Comparison of ENCODE assay signal across 12 cellular contexts in the genomic region with DNA sequence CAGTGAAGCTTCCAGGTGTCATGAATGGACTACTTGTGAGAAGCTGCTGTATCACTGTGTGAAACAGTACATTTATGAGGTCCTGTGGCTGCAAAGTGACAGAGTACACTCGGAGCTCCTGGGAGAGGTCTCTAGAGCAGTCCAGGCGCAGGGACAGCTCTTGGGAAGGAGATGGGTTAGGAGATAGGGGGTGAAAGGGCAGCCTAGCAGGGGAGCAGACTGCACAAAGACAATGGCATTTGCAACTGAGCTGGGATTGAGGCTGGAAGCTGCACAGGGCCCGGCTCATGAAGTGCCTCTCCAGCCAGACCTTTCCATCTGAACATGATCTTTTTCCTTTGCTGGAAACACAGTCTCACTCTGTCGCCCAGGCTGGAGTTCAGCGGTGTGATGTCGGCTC.
A peak's percentile ranks its signal among the peaks of the same experiment; 100 is the strongest.
DNase-seq lines count a peak whose midpoint lies in the region; ATAC-seq and TF ChIP-seq lines count a peak whose summit lies in the region.
"Had no signal": no experiment of that assay in that cellular context is flagged by ENCODE, and none has a peak within 500 bp of the region (broad histone marks: within the 10 kb centered on the region; RNA-seq: fewer than 3 reads in every experiment).

No MANE protein-coding gene starts in this region.

- H3K4me2 ChIP-seq in GM23338: no peak overlapping the region
- H3K4me2 ChIP-seq in neural progenitor cell: peak overlapping the region; percentile 35
- H3K4me2 ChIP-seq: A549 had no signal

- H4K20me1 ChIP-seq in GM23338 (replicated peaks; ENCODE audit: insufficient read depth) (no peaks in the 10 kb centered on the region), neural progenitor cell (ENCODE audit: low read depth) (no peaks in the 10 kb centered on the region)

- H3K9me3 Mint-ChIP-seq in GM23338 (no peaks in the 10 kb centered on the region), neural progenitor cell (no peaks in the 10 kb centered on the region)
- no peaks in the 10 kb centered on the region for H3K9me3 Mint-ChIP-seq in activated T-helper 17 cell treated with anti-CD3 and anti-CD28 coated beads, Interleukin-2, amount 50 U/mL, for 72 hours
- H3K9me3 Mint-ChIP-seq: CD4-positive, CD25-positive, alpha-beta regulatory T cell; IgD-negative memory B cell had no signal

- H3K27ac Mint-ChIP-seq in GM23338 (no peak overlapping the region), neural progenitor cell (peak overlapping the region; percentile 99)
- H3K27ac Mint-ChIP-seq in activated T-helper 17 cell treated with anti-CD3 and anti-CD28 coated beads, Interleukin-2, amount 50 U/mL, for 72 hours: peak overlapping the region; percentile 34

- peak; percentile 46 for ATAC-seq in GM23338
- ATAC-seq in activated T-helper 17 cell treated with anti-CD3 and anti-CD28 coated beads, Interleukin-2, amount 50 U/mL, for 72 hours (replicated peaks): no peak
- ATAC-seq: A549 had no signal

- DNase-seq in GM23338 (ENCODE audit: low spot score) (no peak), neural progenitor cell (ENCODE audit: low spot score) (peak; percentile 53), SHP77 (lab: John Stamatoyannopoulos, UW) (no peak), SKM-1 treated with dmso at 0.1 percent for 144 hours (lab: John Stamatoyannopoulos, UW; ENCODE audit: unreplicated experiment) (no peak), T-helper 2 cell (no peak), NCI-H524 treated with DMSO at 0.1 percent for 48 hours (lab: John Stamatoyannopoulos, UW) (no peak)
- DNase-seq: CD4-positive, CD25-positive, alpha-beta regulatory T cell; DMS53 had no signal

- H2AFZ ChIP-seq in GM23338: peak overlapping the region; percentile 23; the same call in 1 of the 2 replicates
- H2AFZ ChIP-seq in neural progenitor cell (replicated peaks): no peak overlapping the region

- H3K36me3 ChIP-seq in GM23338 (ENCODE audit: insufficient read depth) (no peaks in the 10 kb centered on the region), neural progenitor cell (no peaks in the 10 kb centered on the region)
- H3K36me3 ChIP-seq: BE2C had no signal

- H3K4me3 Mint-ChIP-seq in GM23338 (no peak overlapping the region), neural progenitor cell (peak overlapping the region; percentile 71)
- no peak overlapping the region for H3K4me3 Mint-ChIP-seq in activated T-helper 17 cell treated with anti-CD3 and anti-CD28 coated beads, Interleukin-2, amount 50 U/mL, for 72 hours
- H3K4me3 Mint-ChIP-seq: CD4-positive, CD25-positive, alpha-beta regulatory T cell; IgD-negative memory B cell had no signal

- H3F3A ChIP-seq in GM23338 (replicated peaks; ENCODE audit: low read depth) (no peaks in the 10 kb centered on the region), neural progenitor cell (ENCODE audit: low read depth) (no peaks in the 10 kb centered on the region)

- H3K27me3 Mint-ChIP-seq in GM23338 (ENCODE audit: insufficient read depth, low read depth, poor library complexity) (peaks cover 10% of the 10 kb centered on the region), neural progenitor cell (ENCODE audit: insufficient read depth, low read depth) (peaks cover 15% of the 10 kb centered on the region)
- H3K27me3 Mint-ChIP-seq in activated T-helper 17 cell treated with anti-CD3 and anti-CD28 coated beads, Interleukin-2, amount 50 U/mL, for 72 hours: peaks cover 6% of the 10 kb centered on the region

- H3K79me2 ChIP-seq in GM23338 (replicated peaks; ENCODE audit: insufficient read depth) (no peaks in the 10 kb centered on the region), neural progenitor cell (ENCODE audit: low read depth) (no peaks in the 10 kb centered on the region)

- H3K9ac ChIP-seq in neural progenitor cell: no peak overlapping the region

- no peaks in the 10 kb centered on the region for H3K9me3 ChIP-seq in neural progenitor cell (ENCODE audit: low read depth)
- H3K9me3 ChIP-seq: A549, BE2C had no signal

- no peaks in the 10 kb centered on the region for H3K27me3 ChIP-seq in GM23338 (ENCODE audit: insufficient read depth)
- no peaks in the 10 kb centered on the region for H3K27me3 ChIP-seq in neural progenitor cell
- H3K27me3 ChIP-seq: BE2C had no signal

- H3K4me3 ChIP-seq in GM23338 (no peak overlapping the region), neural progenitor cell (no peak overlapping the region)
- H3K4me3 ChIP-seq: A549 had no signal

- TF ChIP-seq CTCF in GM23338 (conservative IDR thresholded peaks at IDR 0.05; ENCODE audit: low read depth in 2 of 2) (no peak), neural progenitor cell (IDR thresholded peaks at IDR 0.05) (no peak)

- peaks cover 14% of the 10 kb centered on the region; the same call in 2 of the 3 replicates for H3K4me1 Mint-ChIP-seq in GM23338
- H3K4me1 Mint-ChIP-seq in activated T-helper 17 cell treated with anti-CD3 and anti-CD28 coated beads, Interleukin-2, amount 50 U/mL, for 72 hours: no peaks in the 10 kb centered on the region
- peaks cover 49% of the 10 kb centered on the region for H3K4me1 Mint-ChIP-seq in neural progenitor cell
- H3K4me1 Mint-ChIP-seq: CD4-positive, CD25-positive, alpha-beta regulatory T cell had no signal

- peaks cover 2% of the 10 kb centered on the region; the same call in 1 of the 3 replicates for H3K36me3 Mint-ChIP-seq in GM23338 (ENCODE audit: low read depth)
- no peaks in the 10 kb centered on the region for H3K36me3 Mint-ChIP-seq in activated T-helper 17 cell treated with anti-CD3 and anti-CD28 coated beads, Interleukin-2, amount 50 U/mL, for 72 hours (ENCODE audit: low read depth)
- H3K36me3 Mint-ChIP-seq in neural progenitor cell: no peaks in the 10 kb centered on the region
- H3K36me3 Mint-ChIP-seq: CD4-positive, CD25-positive, alpha-beta regulatory T cell had no signal

- H3K9me2 ChIP-seq in GM23338 (ENCODE audit: insufficient read depth): no peaks in the 10 kb centered on the region

- H3K4me1 ChIP-seq in GM23338 (ENCODE audit: insufficient read depth) (no peaks in the 10 kb centered on the region), neural progenitor cell (peaks cover 11% of the 10 kb centered on the region)

- H3K27ac ChIP-seq in GM23338 (ENCODE audit: low read depth): no peak overlapping the region
- no peak overlapping the region for H3K27ac ChIP-seq in neural progenitor cell
- H3K27ac ChIP-seq: A549 had no signal

TF ChIP-seq in GM23338, 12 proteins besides CTCF, POLR2A, EP300 and RAD21 (continues in another document):
- TF ChIP-seq, protein P1, sequence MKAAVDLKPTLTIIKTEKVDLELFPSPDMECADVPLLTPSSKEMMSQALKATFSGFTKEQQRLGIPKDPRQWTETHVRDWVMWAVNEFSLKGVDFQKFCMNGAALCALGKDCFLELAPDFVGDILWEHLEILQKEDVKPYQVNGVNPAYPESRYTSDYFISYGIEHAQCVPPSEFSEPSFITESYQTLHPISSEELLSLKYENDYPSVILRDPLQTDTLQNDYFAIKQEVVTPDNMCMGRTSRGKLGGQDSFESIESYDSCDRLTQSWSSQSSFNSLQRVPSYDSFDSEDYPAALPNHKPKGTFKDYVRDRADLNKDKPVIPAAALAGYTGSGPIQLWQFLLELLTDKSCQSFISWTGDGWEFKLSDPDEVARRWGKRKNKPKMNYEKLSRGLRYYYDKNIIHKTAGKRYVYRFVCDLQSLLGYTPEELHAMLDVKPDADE (IDR thresholded peaks at IDR 0.05): no peak
- TF ChIP-seq JUNB (IDR thresholded peaks at IDR 0.05; ENCODE audit: unreplicated experiment) (no peak), EZH2 (IDR thresholded peaks at IDR 0.05; ENCODE audit: low read depth, unreplicated experiment) (no peak), REST (IDR thresholded peaks at IDR 0.05; ENCODE audit: unreplicated experiment) (no peak)
